9 cellular contexts compared by ENCODE assay signal in the genomic region with DNA sequence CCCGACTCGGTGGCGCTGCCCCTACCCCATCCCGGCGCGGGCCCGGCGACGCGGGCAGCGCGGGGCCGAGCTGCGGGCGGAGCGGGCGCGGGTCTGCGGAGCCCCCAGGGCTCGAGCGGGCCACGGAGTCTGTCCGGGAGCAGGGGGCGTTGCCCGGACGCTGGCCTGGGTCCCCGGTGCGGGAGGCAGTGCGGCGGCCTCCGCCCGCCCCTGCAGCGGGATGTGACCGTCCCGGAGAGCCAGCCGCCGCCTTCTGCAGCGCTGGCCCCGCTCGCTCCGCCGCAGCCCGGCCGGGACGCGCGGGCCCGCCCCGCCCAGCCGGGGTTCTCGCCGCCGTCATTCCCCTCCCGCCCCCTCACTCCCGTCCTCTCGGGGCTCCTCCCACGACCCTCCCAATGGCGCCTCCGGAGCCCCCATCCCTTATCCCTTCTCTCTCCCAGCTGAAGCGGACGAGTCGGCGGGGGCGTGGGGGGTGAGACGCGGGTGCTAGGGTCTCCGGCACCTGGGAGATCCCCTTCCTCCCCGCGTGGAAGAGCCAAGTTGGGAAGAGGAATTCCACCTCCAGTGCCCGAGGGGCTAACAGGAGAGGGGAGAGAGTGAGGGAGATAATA. TPM values are rescaled to one million over a fixed set of nuclear protein-coding genes. Genes with fewer than 3 reads are reported as not detected.
DNase-seq lines count a peak whose midpoint lies in the region; ATAC-seq, FAIRE-seq and TF ChIP-seq lines count a peak whose summit lies in the region.
"Had no signal": no experiment of that assay in that cellular context is flagged by ENCODE, and none has a peak within 500 bp of the region (broad histone marks: within the 10 kb centered on the region; RNA-seq: fewer than 3 reads in every experiment).

A gene with protein sequence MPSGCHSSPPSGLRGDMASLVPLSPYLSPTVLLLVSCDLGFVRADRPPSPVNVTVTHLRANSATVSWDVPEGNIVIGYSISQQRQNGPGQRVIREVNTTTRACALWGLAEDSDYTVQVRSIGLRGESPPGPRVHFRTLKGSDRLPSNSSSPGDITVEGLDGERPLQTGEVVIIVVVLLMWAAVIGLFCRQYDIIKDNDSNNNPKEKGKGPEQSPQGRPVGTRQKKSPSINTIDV (minus strand): TSS at position 257 of the 611 bp plus-strand sequence. CDS start 521 bp downstream, outside the sequence.

- H3K4me2 ChIP-seq in mammary epithelial cell (ENCODE audit: insufficient read depth, low read depth, low read length): peak within 1 kb of the TSS; percentile 99
- H3K4me2 ChIP-seq in skeletal muscle satellite cell (ENCODE audit: low read length): peak within 1 kb of the TSS; percentile 95

- peak within 1 kb of the TSS; percentile 43 to 84 (median 59) for H3K4me3 Mint-ChIP-seq in CD4-positive, CD25-positive, alpha-beta regulatory T cell

- peaks cover 4% of the 10 kb centered on the region for H3K36me3 Mint-ChIP-seq in CD4-positive, CD25-positive, alpha-beta regulatory T cell

- no TSS peak for BruUV-seq in mammary epithelial cell (replicated peaks; lab: Mats Ljungman, UMichigan)

- CTCF ChIA-PET in mammary epithelial cell (lab: Charles Lee; ENCODE audit: low non-redundant PET): no interaction called here

- peak within 1 kb of the TSS in 2 of 3 donors; percentile 15 to 44 for H3K27ac Mint-ChIP-seq in CD4-positive, CD25-positive, alpha-beta regulatory T cell

- H3K27ac ChIP-seq in CD4-positive, CD25-positive, alpha-beta regulatory T cell (ENCODE audit: insufficient read depth, low read length, poor library complexity, severe bottlenecking): no peak within 1 kb of the TSS
- H3K27ac ChIP-seq in mammary epithelial cell (ENCODE audit: insufficient read depth, low read depth, low read length): peak within 1 kb of the TSS; percentile 35
- H3K27ac ChIP-seq: neutrophil had no signal

- H3K27me3 Mint-ChIP-seq in CD4-positive, CD25-positive, alpha-beta regulatory T cell: peaks cover 53% of the 10 kb centered on the region

- peaks cover 6 to 24% (median 11%) of the 10 kb centered on the region in 4 donors for H3K4me1 Mint-ChIP-seq in CD4-positive, CD25-positive, alpha-beta regulatory T cell

- peak; percentile 15 to 37 for ATAC-seq in CD4-positive, CD25-positive, alpha-beta regulatory T cell (ENCODE audit: low read depth in 2 of 2)
- no peak for ATAC-seq in HG02623 (IDR thresholded peaks at IDR 0.05; ENCODE audit: unreplicated experiment)

- H3K9me3 Mint-ChIP-seq in CD4-positive, CD25-positive, alpha-beta regulatory T cell: peaks cover 0 to 3% (median 0%) of the 10 kb centered on the region in 7 donors

- WGBS in mammary epithelial cell (ENCODE audit: low coverage, missing lambda C conversion rate): 6% methylated on average over 11 of the region's 70 CpGs

- no peaks in the 10 kb centered on the region for H3K9me3 ChIP-seq in CD4-positive, CD25-positive, alpha-beta regulatory T cell (ENCODE audit: control insufficient read depth in 2 of 2, low read length in 2 of 2)
- no peaks in the 10 kb centered on the region for H3K9me3 ChIP-seq in mammary epithelial cell (replicated peaks; ENCODE audit: insufficient read depth, low read length)
- H3K9me3 ChIP-seq in skeletal muscle satellite cell (replicated peaks; ENCODE audit: low read length): no peaks in the 10 kb centered on the region
- H3K9me3 ChIP-seq: neutrophil had no signal

- H3K27me3 ChIP-seq in CD4-positive, CD25-positive, alpha-beta regulatory T cell (ENCODE audit: control insufficient read depth, insufficient read depth, low read length): peaks cover 34% of the 10 kb centered on the region
- H3K27me3 ChIP-seq in mammary epithelial cell (ENCODE audit: insufficient read depth, low read length): no peaks in the 10 kb centered on the region
- H3K27me3 ChIP-seq in skeletal muscle satellite cell (ENCODE audit: control insufficient read depth, insufficient read depth, low read length): no peaks in the 10 kb centered on the region

- H3K9ac ChIP-seq in mammary epithelial cell (ENCODE audit: insufficient read depth, low read length) (peak within 1 kb of the TSS; percentile 70), skeletal muscle satellite cell (ENCODE audit: low read depth, low read length) (peak within 1 kb of the TSS; percentile 83)

- TF ChIP-seq CTCF in NB4 (IDR thresholded peaks at IDR 0.05; ENCODE audit: low read depth, low read length) (no peak), mammary epithelial cell (conservative IDR thresholded peaks at IDR 0.05 in 1 of 2, IDR thresholded peaks at IDR 0.05 in 1 of 2; ENCODE audit: extremely low read depth in 1 of 2, insufficient read depth in 1 of 2, low read depth in 1 of 2, low read length in 2 of 2) (no peak)

- H3K4me1 ChIP-seq in CD4-positive, CD25-positive, alpha-beta regulatory T cell (ENCODE audit: control insufficient read depth, insufficient read depth, low read length, poor library complexity, severe bottlenecking): peaks cover 15% of the 10 kb centered on the region
- peaks cover 36% of the 10 kb centered on the region for H3K4me1 ChIP-seq in mammary epithelial cell (ENCODE audit: insufficient read depth, low read length)
- H3K4me1 ChIP-seq in skeletal muscle satellite cell (ENCODE audit: control insufficient read depth, insufficient read depth, low read length): peaks cover 11% of the 10 kb centered on the region

- no peaks in the 10 kb centered on the region for H3K79me2 ChIP-seq in mammary epithelial cell (ENCODE audit: insufficient read depth, low read length)

- intact Hi-C loops in mammary epithelial cell (cut with micrococcal nuclease): loop anchor here (5.0 kb wide), 1 partner anchor 87 kb away; a partner anchor contains a TSS

- TF ChIP-seq POLR2A in NB4 (IDR thresholded peaks at IDR 0.05; ENCODE audit: extremely low read depth, insufficient read length): no peak

- no peaks in the 10 kb centered on the region for H4K20me1 ChIP-seq in mammary epithelial cell (ENCODE audit: insufficient read depth, low read length)

- H2AFZ ChIP-seq in mammary epithelial cell (ENCODE audit: low read depth, low read length): peak within 1 kb of the TSS; percentile 99

- H3K36me3 ChIP-seq in CD4-positive, CD25-positive, alpha-beta regulatory T cell (ENCODE audit: control insufficient read depth, insufficient read depth, low read length): no peaks in the 10 kb centered on the region
- H3K36me3 ChIP-seq in mammary epithelial cell (ENCODE audit: insufficient read depth, low read length) (no peaks in the 10 kb centered on the region), skeletal muscle satellite cell (ENCODE audit: insufficient read depth, low read length) (peaks cover 4% of the 10 kb centered on the region)
- H3K36me3 ChIP-seq: neutrophil had no signal

- DNase-seq in CD4-positive, CD25-positive, alpha-beta regulatory T cell: peak in 2 of 3 donors; percentile 17 to 19
- DNase-seq in NB4 (ENCODE audit: low read depth): peak; percentile 20
- DNase-seq in mammary epithelial cell: no peak
- peak; percentile 77 for DNase-seq in iPS-NIHi11 (ENCODE audit: low spot score)
- DNase-seq in HCEC 1CT: no peak
- no peak for DNase-seq in RCC 7860 (ENCODE audit: low spot score)

- in situ Hi-C loops in mammary epithelial cell (cut with MboI; ENCODE audit: low sequenced_read_pairs in 2 of 2): no loop called here

- peak within 1 kb of the TSS; percentile 24 for H3K4me3 ChIP-seq in CD4-positive, CD25-positive, alpha-beta regulatory T cell (ENCODE audit: low read depth, low read length)
- H3K4me3 ChIP-seq in NB4 (ENCODE audit: low read depth, low read length) (no peak within 1 kb of the TSS), mammary epithelial cell (replicated peaks in 1 of 3; ENCODE audit: insufficient read depth in 1 of 3, low read depth in 2 of 3, low read length in 3 of 3) (peak within 1 kb of the TSS; percentile 55 to 67 (median 63)), skeletal muscle satellite cell (ENCODE audit: low read length) (peak within 1 kb of the TSS; percentile 73)

- no peak for FAIRE-seq in RCC 7860 (lab: Jason Lieb, UNC)

- dilution Hi-C loops in mammary epithelial cell (cut with HindIII; ENCODE audit: low sequenced_read_pairs): no loop called here

RNA-seq across cellular contexts. Expression of the gene that starts here (rescaled TPM):
- 0.39 TPM for total RNA-seq in CD4-positive, CD25-positive, alpha-beta regulatory T cell
- not detected for polyA plus RNA-seq in CD4-positive, CD25-positive, alpha-beta regulatory T cell
- 10 to 100 TPM; 21.7 to 29.2 TPM for total RNA-seq in mammary epithelial cell
- polyA plus RNA-seq in mammary epithelial cell: 27.8 TPM
- 15.3 TPM for polyA minus RNA-seq in mammary epithelial cell
- total RNA-seq in skeletal muscle satellite cell (2012; rRNA removed): 12.0 and 14.4 TPM in 2 replicates

Comparison
In these comparisons a context has a peak if more than half of its experiments do, and no peak if none do; other contexts are left out.
1. RNA of the gene that starts here (total RNA-seq): 21.7 to 29.2 TPM in mammary epithelial cell; 0.39 TPM in CD4-positive, CD25-positive, alpha-beta regulatory T cell (single experiment); every median in the first group is over 10 times any median in the second.
2. RNA of the gene that starts here (polyA plus RNA-seq): 27.8 TPM in mammary epithelial cell (single experiment); not detected in CD4-positive, CD25-positive, alpha-beta regulatory T cell; every median in the first group is over 10 times any median in the second.
3. Peak in DNase-seq, ATAC-seq and H3K4me3 ChIP-seq in CD4-positive, CD25-positive, alpha-beta regulatory T cell; RNA of the gene not detected or under 1 TPM.
4. DNase-seq: peak in NB4 (single experiment) and iPS-NIHi11 (single experiment); none in mammary epithelial cell (single experiment), HCEC 1CT (single experiment) and RCC 7860 (single experiment).